Comparison of ENCODE assay signal across 1 cellular context in the genomic region with DNA sequence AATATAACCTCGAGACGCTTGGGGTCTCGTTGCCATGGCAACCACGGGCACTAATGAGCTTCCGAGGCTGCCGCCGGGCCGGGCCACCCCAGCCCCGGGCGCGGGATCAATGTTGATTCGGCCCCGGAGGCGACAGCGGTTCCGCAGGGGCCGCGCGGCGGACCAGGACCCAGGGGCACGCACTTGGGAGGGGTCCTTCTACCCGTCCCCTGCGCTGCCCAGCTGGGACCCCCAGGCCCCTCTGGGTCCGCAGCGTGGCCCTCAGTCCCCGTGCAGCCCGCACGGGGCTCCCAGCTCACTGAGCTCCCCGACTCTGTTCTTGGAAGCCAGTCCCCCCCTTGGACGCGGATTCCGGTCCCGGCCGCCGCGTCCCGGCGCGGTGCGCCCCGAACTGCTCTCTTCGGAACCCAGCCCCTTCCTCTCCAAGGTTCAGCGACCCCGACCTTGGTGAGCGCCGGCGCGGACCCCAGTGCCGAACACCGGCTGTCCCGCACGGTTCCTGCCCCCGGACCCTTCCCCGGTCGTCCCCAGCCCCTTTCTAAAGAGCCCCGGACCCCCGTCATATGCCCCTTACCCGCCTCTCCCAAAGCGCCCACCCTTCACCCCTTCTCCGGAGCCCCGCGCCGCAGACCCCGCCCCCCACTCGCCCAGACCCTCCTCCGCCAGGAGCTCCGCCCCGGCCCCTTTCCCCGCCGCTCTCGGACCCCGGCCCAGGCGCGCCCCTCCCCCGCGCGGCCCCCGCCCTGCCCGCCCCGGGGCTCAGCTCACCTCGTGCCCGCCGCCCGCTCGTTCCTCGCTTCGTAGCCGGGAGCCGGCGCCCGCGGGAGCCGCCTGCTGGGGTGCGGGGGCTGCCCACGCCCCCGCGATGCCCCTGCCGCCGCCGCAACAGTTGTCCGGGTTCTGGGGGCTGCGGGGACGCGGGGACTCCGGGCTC.
TF ChIP-seq lines count a peak whose summit lies in the region.

No MANE protein-coding gene starts in this region.

TF ChIP-seq in IMR-90, 13 proteins besides CTCF, POLR2A, EP300 and RAD21 (continued from another document):
- TF ChIP-seq ELK1 (IDR thresholded peaks at IDR 0.05; ENCODE audit: borderline replicate concordance, low read depth, low read length) (no peak), BHLHE40 (IDR thresholded peaks at IDR 0.05; ENCODE audit: low read depth, low read length) (no peak), FOS (IDR thresholded peaks at IDR 0.05; ENCODE audit: low read depth, low read length) (no peak), MXI1 (IDR thresholded peaks at IDR 0.05; ENCODE audit: borderline replicate concordance, low read depth, low read length) (no peak), CHD1 (IDR thresholded peaks at IDR 0.05; ENCODE audit: low read depth, low read length) (no peak), CEBPB (IDR thresholded peaks at IDR 0.05; ENCODE audit: low read depth, low read length) (no peak), MAFK (IDR thresholded peaks at IDR 0.05; ENCODE audit: low read depth, low read length) (no peak), SMC3 (IDR thresholded peaks at IDR 0.05; ENCODE audit: low read depth, low read length) (no peak)
